In genomic region chr17:73831699-73832098, GRCh38 we compare ENCODE assay signal across 22 cellular contexts.
DNase-seq lines count a peak whose midpoint lies in the region; ATAC-seq and TF ChIP-seq lines count a peak whose summit lies in the region.
"Had no signal": no experiment of that assay in that cellular context is flagged by ENCODE, and none has a peak within 500 bp of the region (broad histone marks: within the 10 kb centered on the region; RNA-seq: fewer than 3 reads in every experiment).

No MANE protein-coding gene starts in this region.

- TF ChIP-seq POLR2A in spleen (IDR thresholded peaks at IDR 0.05) (no peak), transverse colon (IDR thresholded peaks at IDR 0.05) (no peak)

- peak overlapping the region in 4 of 10 donors; percentile 19 to 89 (median 59) for H3K4me3 Mint-ChIP-seq in naive thymus-derived CD4-positive, alpha-beta T cell

- in situ Hi-C loops in transverse colon (cut with MboI; ENCODE audit: low pct_ligation_motif_present in 1 of 4, low pct_unique_long_range_greater_than_20kb in 1 of 4, low sequenced_read_pairs in 3 of 4), result no loop called here

- CTCF ChIA-PET in naive thymus-derived CD4-positive, alpha-beta T cell (lab: Charles Lee), result interaction anchor here (0.8 to 0.9 kb wide), 2 partner anchors 10 to 122 kb away, joined by 3 read pairs; no protein-coding TSS in a partner anchor

- H3K9me3 Mint-ChIP-seq in naive thymus-derived CD4-positive, alpha-beta T cell, result peaks cover 0 to 11% (median 2%) of the 10 kb centered on the region in 11 donors

- POLR2A ChIA-PET in naive thymus-derived CD4-positive, alpha-beta T cell (lab: Charles Lee), result interaction anchor here (0.8 to 7.5 kb wide), 2 partner anchors 9 to 110 kb away, joined by 3 to 80 read pairs; no protein-coding TSS in a partner anchor

- TF ChIP-seq EP300 in transverse colon (IDR thresholded peaks at IDR 0.05; ENCODE audit: low read depth), result no peak

- no peaks in the 10 kb centered on the region for H3K36me3 ChIP-seq in naive thymus-derived CD4-positive, alpha-beta T cell (ENCODE audit: control insufficient read depth in 2 of 3, insufficient read depth in 3 of 3, low read length in 3 of 3)
- H3K36me3 ChIP-seq in spleen (no peaks in the 10 kb centered on the region), transverse colon (no peaks in the 10 kb centered on the region), hepatocyte (replicated peaks; ENCODE audit: insufficient read depth, low read depth) (no peaks in the 10 kb centered on the region)
- H3K36me3 ChIP-seq: BLaER1 had no signal

- peaks cover 0 to 7% (median 0%) of the 10 kb centered on the region in 45 donors for H3K27me3 ChIP-seq in dorsolateral prefrontal cortex
- H3K27me3 ChIP-seq in naive thymus-derived CD4-positive, alpha-beta T cell (ENCODE audit: control insufficient read depth in 2 of 2, insufficient read depth in 2 of 2, low read length in 2 of 2), result no peaks in the 10 kb centered on the region
- H3K27me3 ChIP-seq in spleen (replicated peaks in 1 of 7), result peaks cover 0 to 43% (median 0%) of the 10 kb centered on the region in 7 donors
- H3K27me3 ChIP-seq in transverse colon, result peaks cover 12% of the 10 kb centered on the region
- peaks cover 27% of the 10 kb centered on the region for H3K27me3 ChIP-seq in hepatocyte

- H3K4me1 ChIP-seq in naive thymus-derived CD4-positive, alpha-beta T cell (ENCODE audit: control insufficient read depth in 2 of 2, insufficient read depth in 2 of 2, low read length in 2 of 2), result peaks cover 18 to 59% of the 10 kb centered on the region in 2 donors
- peaks cover 0 to 27% (median 9%) of the 10 kb centered on the region in 6 donors for H3K4me1 ChIP-seq in spleen
- H3K4me1 ChIP-seq in transverse colon, result peaks cover 0 to 17% (median 8%) of the 10 kb centered on the region in 4 donors
- peaks cover 6% of the 10 kb centered on the region for H3K4me1 ChIP-seq in hepatocyte (ENCODE audit: insufficient read depth)

- H3K9me2 ChIP-seq in hepatocyte (replicated peaks; ENCODE audit: insufficient read depth), result no peaks in the 10 kb centered on the region
- H3K9me2 ChIP-seq: SK-N-SH had no signal

- peak overlapping the region in 5 of 9 donors; percentile 33 to 100 (median 58) for H3K27ac Mint-ChIP-seq in naive thymus-derived CD4-positive, alpha-beta T cell

- no peak overlapping the region for H3K4me3 ChIP-seq in Jurkat, Clone E6-1 (ENCODE audit: low read length)
- H3K4me3 ChIP-seq in dorsolateral prefrontal cortex (no peak overlapping the region), spleen (no peak overlapping the region), transverse colon (no peak overlapping the region), hepatocyte (no peak overlapping the region)
- no peak overlapping the region for H3K4me3 ChIP-seq in naive thymus-derived CD4-positive, alpha-beta T cell (ENCODE audit: low read length)
- H3K4me3 ChIP-seq: BLaER1 had no signal

- intact Hi-C loops in dorsolateral prefrontal cortex (cut with DNase I), result loop anchor here (10.0 kb wide), 2 partner anchors 57 to 407 kb away; no protein-coding TSS in a partner anchor
- intact Hi-C loops in naive thymus-derived CD4-positive, alpha-beta T cell (cut with micrococcal nuclease), result no loop called here
- intact Hi-C loops in spleen (cut with DNase I; ENCODE audit: low total_unique reads), result no loop called here
- intact Hi-C loops in transverse colon (cut with DNase I; ENCODE audit: low total_unique reads), result no loop called here

- peak; percentile 39 for DNase-seq in Jurkat, Clone E6-1 (ENCODE audit: low read depth, low spot score)
- DNase-seq in dorsolateral prefrontal cortex (peak in 6 of 10 donors; percentile 26 to 68 (median 53)), spleen (peak; percentile 17), transverse colon (no peak), hepatocyte (ENCODE audit: low spot score) (no peak), omental fat pad (ENCODE audit: low spot score) (no peak)
- DNase-seq in naive thymus-derived CD4-positive, alpha-beta T cell, result no peak
- DNase-seq: CD4-positive, alpha-beta memory T cell; COR-L47; GOT3; IMR-90; NCI-H1048; NCI-H1417; NCI-H1694; NCI-H2029 treated with DMSO at 0.1 percent for 48 hours; NCI-H446 treated with DMSO at 0.1 percent for 48 hours; NCI-H526; NCI-H82; SK-N-SH had no signal

- H3K9me3 ChIP-seq in naive thymus-derived CD4-positive, alpha-beta T cell (ENCODE audit: control insufficient read depth in 2 of 3, low read length in 3 of 3), result peaks cover 0 to 4% (median 0%) of the 10 kb centered on the region in 3 experiments
- peaks cover 0 to 3% (median 0%) of the 10 kb centered on the region in 8 donors for H3K9me3 ChIP-seq in spleen
- H3K9me3 ChIP-seq in transverse colon, result no peaks in the 10 kb centered on the region
- no peaks in the 10 kb centered on the region for H3K9me3 ChIP-seq in hepatocyte (ENCODE audit: low read depth)

- peaks cover 9 to 86% (median 81%) of the 10 kb centered on the region in 7 donors for H3K4me1 Mint-ChIP-seq in naive thymus-derived CD4-positive, alpha-beta T cell

- no peak overlapping the region for H3K27ac ChIP-seq in dorsolateral prefrontal cortex
- H3K27ac ChIP-seq in naive thymus-derived CD4-positive, alpha-beta T cell (ENCODE audit: low read depth, low read length), result no peak overlapping the region
- no peak overlapping the region for H3K27ac ChIP-seq in spleen
- H3K27ac ChIP-seq in transverse colon, result no peak overlapping the region
- no peak overlapping the region for H3K27ac ChIP-seq in hepatocyte
- H3K27ac ChIP-seq: BLaER1, KMS-11 had no signal

- no peaks in the 10 kb centered on the region for H3K79me2 ChIP-seq in hepatocyte

- H3K4me2 ChIP-seq in hepatocyte, result no peak overlapping the region
- H3K4me2 ChIP-seq: BLaER1, KMS-11, SK-N-SH had no signal

- ATAC-seq in naive thymus-derived CD4-positive, alpha-beta T cell, result peak; percentile 19
- no peak for ATAC-seq in omental fat pad (ENCODE audit: low FRiP score)
- ATAC-seq: HCT116 had no signal

- WGBS in spleen, 5 donors, result 66 to 83% (median 72%) methylated on average over 6 of the region's 6 CpGs
- WGBS in transverse colon (ENCODE audit: low coverage in 1 of 2), 2 donors, result 83% methylated on average over 6 of the region's 6 CpGs; no CpG with 5 or more reads in 1 of the 2 donors
- 94% methylated on average over 6 of the region's 6 CpGs for WGBS in hepatocyte (ENCODE audit: low lambda C conversion rate, missing lambda C conversion rate)

- H3K27me3 Mint-ChIP-seq in naive thymus-derived CD4-positive, alpha-beta T cell, result peaks cover 0 to 4% (median 0%) of the 10 kb centered on the region in 5 donors

- H3K36me3 Mint-ChIP-seq in naive thymus-derived CD4-positive, alpha-beta T cell, result peaks cover 0 to 5% (median 0%) of the 10 kb centered on the region in 5 donors
- H3K36me3 Mint-ChIP-seq: CD4-positive, alpha-beta memory T cell had no signal

- no peaks in the 10 kb centered on the region for H4K20me1 ChIP-seq in hepatocyte (ENCODE audit: insufficient read depth, poor library complexity, severe bottlenecking)
- H4K20me1 ChIP-seq: BLaER1 had no signal

- no peak for TF ChIP-seq CTCF in dorsolateral prefrontal cortex (IDR thresholded peaks at IDR 0.05 in 54 of 56, conservative IDR thresholded peaks at IDR 0.05 in 2 of 56; ENCODE audit: low read depth in 1 of 56, partially characterized antibody in 56 of 56)
- TF ChIP-seq CTCF in spleen (IDR thresholded peaks at IDR 0.05 in 8 of 11, conservative IDR thresholded peaks at IDR 0.05 in 3 of 11), result no peak
- no peak for TF ChIP-seq CTCF in transverse colon (IDR thresholded peaks at IDR 0.05)
- no peak for TF ChIP-seq CTCF in hepatocyte (IDR thresholded peaks at IDR 0.05; ENCODE audit: poor library complexity)
- no peak for TF ChIP-seq CTCF in omental fat pad (IDR thresholded peaks at IDR 0.05)

- H2AFZ ChIP-seq in hepatocyte, result no peak overlapping the region

Comparison
In these comparisons a context has a peak if more than half of its experiments do, and no peak if none do; other contexts are left out.
1. DNase-seq: peak in Jurkat, Clone E6-1 (single experiment), dorsolateral prefrontal cortex (6 of 10) and spleen (single experiment); none in naive thymus-derived CD4-positive, alpha-beta T cell (0 of 9), transverse colon (single experiment), hepatocyte (single experiment) and omental fat pad (single experiment).
2. intact Hi-C loops: an anchor here in dorsolateral prefrontal cortex (10.0 kb wide); none called in naive thymus-derived CD4-positive, alpha-beta T cell, spleen and transverse colon.